In genomic region chrX:133923113-133923512, GRCh38 we compare ENCODE assay signal across 8 cellular contexts.
A peak's percentile ranks its signal among the peaks of the same experiment; 100 is the strongest.
DNase-seq lines count a peak whose midpoint lies in the region; ATAC-seq, FAIRE-seq and TF ChIP-seq lines count a peak whose summit lies in the region.

No MANE protein-coding gene starts in this region.

- in situ Hi-C loops in mammary epithelial cell (cut with MboI; ENCODE audit: low sequenced_read_pairs in 2 of 2) (no loop called here), K562 (cut with MboI) (no loop called here)

- no peak for TF ChIP-seq EP300 in K562 (IDR thresholded peaks at IDR 0.05; ENCODE audit: low read length)

- no peaks in the 10 kb centered on the region for H3K36me3 ChIP-seq in mammary epithelial cell (ENCODE audit: insufficient read depth, low read length)
- H3K36me3 ChIP-seq in K562 (ENCODE audit: control insufficient read depth, insufficient read depth, low read length) = no peaks in the 10 kb centered on the region
- no peaks in the 10 kb centered on the region for H3K36me3 ChIP-seq in thymus (ENCODE audit: control insufficient read depth, insufficient read depth)

- no peak for DNase-seq in mammary epithelial cell
- DNase-seq in MCF 10A (ENCODE audit: unreplicated experiment) = no peak
- DNase-seq in K562 (ENCODE audit: extremely low read depth in 1 of 4, low spot score in 3 of 4) = no peak
- no peak for DNase-seq in nucleus accumbens (lab: John Stamatoyannopoulos, UW)
- DNase-seq in NCI-H1417 treated with DMSO at 0.1 percent for 48 hours (lab: John Stamatoyannopoulos, UW) = no peak
- no peak for DNase-seq in NCI-H226

- H3K27me3 Mint-ChIP-seq in MCF 10A (ENCODE audit: insufficient read depth, unreplicated experiment) = peaks cover 75% of the 10 kb centered on the region

- TF ChIP-seq POLR2A in K562 (conservative IDR thresholded peaks at IDR 0.05) = no peak

- WGBS in mammary epithelial cell (ENCODE audit: low coverage, missing lambda C conversion rate) = 42% methylated on average over 5 of the region's 5 CpGs
- WGBS in K562 (ENCODE audit: insufficient coverage, low coverage, missing lambda C conversion rate) = 6% methylated on average over 4 of the region's 5 CpGs
- 47% methylated on average over 5 of the region's 5 CpGs for WGBS in thymus

- ATAC-seq in HG03460 (IDR thresholded peaks at IDR 0.05; ENCODE audit: unreplicated experiment) = peak; percentile 76
- ATAC-seq in K562 = no peak

- no peaks in the 10 kb centered on the region for H3K36me3 Mint-ChIP-seq in MCF 10A (ENCODE audit: insufficient read depth, unreplicated experiment)

- TF ChIP-seq CTCF in mammary epithelial cell (conservative IDR thresholded peaks at IDR 0.05 in 1 of 2, IDR thresholded peaks at IDR 0.05 in 1 of 2; ENCODE audit: extremely low read depth in 1 of 2, insufficient read depth in 1 of 2, low read depth in 1 of 2, low read length in 2 of 2) (no peak), MCF 10A (IDR thresholded peaks at IDR 0.05; ENCODE audit: unreplicated experiment) (no peak), K562 (IDR thresholded peaks at IDR 0.05 in 2 of 3, conservative IDR thresholded peaks at IDR 0.05 in 1 of 3; ENCODE audit: insufficient read depth in 2 of 3, low read depth in 1 of 3, low read length in 3 of 3) (no peak)

- H3K27ac ChIP-seq in mammary epithelial cell (ENCODE audit: insufficient read depth, low read depth, low read length) (no peak overlapping the region), K562 (ENCODE audit: extremely low read depth, low read depth, low read length) (no peak overlapping the region), thymus (ENCODE audit: low read depth) (peak overlapping the region; percentile 71)

- H3K4me3 ChIP-seq in mammary epithelial cell (replicated peaks in 1 of 3; ENCODE audit: insufficient read depth in 1 of 3, low read depth in 2 of 3, low read length in 3 of 3) (no peak overlapping the region), K562 (no peak overlapping the region), thymus (ENCODE audit: low read length) (peak overlapping the region; percentile 27)

- no peak overlapping the region for H3K4me3 Mint-ChIP-seq in MCF 10A (ENCODE audit: unreplicated experiment)

- TF ChIP-seq RAD21 in K562 (CRISPR knock-in tag; conservative IDR thresholded peaks at IDR 0.05 in 1 of 2, IDR thresholded peaks at IDR 0.05 in 1 of 2) = no peak

- peaks cover 5% of the 10 kb centered on the region for H3K4me1 Mint-ChIP-seq in MCF 10A (ENCODE audit: insufficient read depth, unreplicated experiment)

- H3K9ac ChIP-seq in mammary epithelial cell (ENCODE audit: insufficient read depth, low read length) = no peak overlapping the region
- H3K9ac ChIP-seq in K562 (ENCODE audit: insufficient read depth in 1 of 2, low read depth in 2 of 2, low read length in 2 of 2) = no peak overlapping the region

- no peaks in the 10 kb centered on the region for H3K9me1 ChIP-seq in K562 (ENCODE audit: control insufficient read depth, insufficient read depth, low read length)

- no peaks in the 10 kb centered on the region for H3K9me3 Mint-ChIP-seq in MCF 10A (ENCODE audit: unreplicated experiment)

- H3K4me2 ChIP-seq in mammary epithelial cell (ENCODE audit: insufficient read depth, low read depth, low read length) (peak overlapping the region; percentile 19), K562 (ENCODE audit: insufficient read depth, low read length) (no peak overlapping the region)

- H3K4me1 ChIP-seq in mammary epithelial cell (ENCODE audit: insufficient read depth, low read length) = no peaks in the 10 kb centered on the region
- H3K4me1 ChIP-seq in K562 (replicated peaks in 1 of 2; ENCODE audit: control insufficient read depth in 2 of 2, insufficient read depth in 2 of 2, low read length in 2 of 2) = no peaks in the 10 kb centered on the region
- H3K4me1 ChIP-seq in thymus (ENCODE audit: control insufficient read depth, insufficient read depth, low read length) = peaks cover 4% of the 10 kb centered on the region

- no peak for FAIRE-seq in K562 (lab: Jason Lieb, UNC)

- no peak overlapping the region for H3K27ac Mint-ChIP-seq in MCF 10A (ENCODE audit: low read depth, unreplicated experiment)

- H3K27me3 ChIP-seq in mammary epithelial cell (ENCODE audit: insufficient read depth, low read length) (no peaks in the 10 kb centered on the region), K562 (ENCODE audit: control insufficient read depth in 2 of 2, insufficient read depth in 2 of 2, low read length in 2 of 2) (no peaks in the 10 kb centered on the region), thymus (ENCODE audit: control insufficient read depth, insufficient read depth) (no peaks in the 10 kb centered on the region)

- intact Hi-C loops in mammary epithelial cell (cut with micrococcal nuclease) = loop anchor here (10.0 kb wide), 1 partner anchor 472 kb away; no protein-coding TSS in a partner anchor
- intact Hi-C loops in MCF 10A (cut with micrococcal nuclease) = no loop called here
- intact Hi-C loops in K562 (cut with micrococcal nuclease) = no loop called here

- H4K20me1 ChIP-seq in mammary epithelial cell (ENCODE audit: insufficient read depth, low read length) (no peaks in the 10 kb centered on the region), K562 (replicated peaks; ENCODE audit: control insufficient read depth, insufficient read depth, low read length) (no peaks in the 10 kb centered on the region)

- POLR2A ChIA-PET in MCF 10A (lab: Yijun Ruan, JAX) = no interaction called here
- POLR2A ChIA-PET in K562 (lab: Yijun Ruan, JAX) = interaction anchor here (0.6 kb wide), 1 partner anchor 1386 kb away, joined by 3 read pairs; no protein-coding TSS in a partner anchor

- BruUV-seq in mammary epithelial cell (replicated peaks; lab: Mats Ljungman, UMichigan) = no TSS peak
- no TSS peak for BruUV-seq in MCF 10A (replicated peaks; lab: Mats Ljungman, UMichigan)
- no TSS peak for BruUV-seq in K562 (replicated peaks; lab: Mats Ljungman, UMichigan)

- CTCF ChIA-PET in mammary epithelial cell (lab: Charles Lee; ENCODE audit: low non-redundant PET) (no interaction called here), MCF 10A (lab: Yijun Ruan, JAX) (interaction anchor here (0.6 to 1.5 kb wide), 7 partner anchors 11 to 1090 kb away, joined by 3 to 6 read pairs (median 3); no protein-coding TSS in a partner anchor), K562 (lab: Yijun Ruan, JAX; ENCODE audit: low intra/inter-chr PET ratio) (no interaction called here)

- H2AFZ ChIP-seq in mammary epithelial cell (ENCODE audit: low read depth, low read length) = peak overlapping the region; percentile 74
- H2AFZ ChIP-seq in K562 (ENCODE audit: low read depth, low read length) = no peak overlapping the region

- dilution Hi-C loops in mammary epithelial cell (cut with HindIII; ENCODE audit: low sequenced_read_pairs) = no loop called here

- no peaks in the 10 kb centered on the region for H3K9me3 ChIP-seq in mammary epithelial cell (replicated peaks; ENCODE audit: insufficient read depth, low read length)
- H3K9me3 ChIP-seq in K562 (replicated peaks; ENCODE audit: control insufficient read depth, insufficient read depth, low read depth, low read length) = no peaks in the 10 kb centered on the region
- no peaks in the 10 kb centered on the region for H3K9me3 ChIP-seq in thymus (ENCODE audit: control insufficient read depth)

- no peaks in the 10 kb centered on the region for H3K79me2 ChIP-seq in mammary epithelial cell (ENCODE audit: insufficient read depth, low read length)
- H3K79me2 ChIP-seq in K562 (ENCODE audit: control insufficient read depth, insufficient read depth, low read length) = no peaks in the 10 kb centered on the region

TF ChIP-seq in K562, 482 proteins besides CTCF, POLR2A, EP300 and RAD21:
- TF ChIP-seq TCFL5 (CRISPR knock-in tag; conservative IDR thresholded peaks at IDR 0.05) (no peak), GABPA (tag; conservative IDR thresholded peaks at IDR 0.05; ENCODE audit: low read depth) (peak; percentile 52), ETV1 (tag; conservative IDR thresholded peaks at IDR 0.05; ENCODE audit: low read depth) (0 out of 2 replicates have a peak, but pooled peaks have one; percentile 14), ZNF75A (CRISPR knock-in tag; IDR thresholded peaks at IDR 0.05) (no peak), USF2 (CRISPR knock-in tag; IDR thresholded peaks at IDR 0.05) (no peak), NKRF (IDR thresholded peaks at IDR 0.05; ENCODE audit: borderline replicate concordance) (no peak), SMARCC2 (IDR thresholded peaks at IDR 0.05; ENCODE audit: low read depth) (no peak), ZNF121 (CRISPR knock-in tag; conservative IDR thresholded peaks at IDR 0.05) (no peak)
- TF ChIP-seq, protein P1, sequence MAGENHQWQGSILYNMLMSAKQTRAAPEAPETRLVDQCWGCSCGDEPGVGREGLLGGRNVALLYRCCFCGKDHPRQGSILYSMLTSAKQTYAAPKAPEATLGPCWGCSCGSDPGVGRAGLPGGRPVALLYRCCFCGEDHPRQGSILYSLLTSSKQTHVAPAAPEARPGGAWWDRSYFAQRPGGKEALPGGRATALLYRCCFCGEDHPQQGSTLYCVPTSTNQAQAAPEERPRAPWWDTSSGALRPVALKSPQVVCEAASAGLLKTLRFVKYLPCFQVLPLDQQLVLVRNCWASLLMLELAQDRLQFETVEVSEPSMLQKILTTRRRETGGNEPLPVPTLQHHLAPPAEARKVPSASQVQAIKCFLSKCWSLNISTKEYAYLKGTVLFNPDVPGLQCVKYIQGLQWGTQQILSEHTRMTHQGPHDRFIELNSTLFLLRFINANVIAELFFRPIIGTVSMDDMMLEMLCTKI (IDR thresholded peaks at IDR 0.05; ENCODE audit: partially characterized antibody) = no peak
